In the genomic region with DNA sequence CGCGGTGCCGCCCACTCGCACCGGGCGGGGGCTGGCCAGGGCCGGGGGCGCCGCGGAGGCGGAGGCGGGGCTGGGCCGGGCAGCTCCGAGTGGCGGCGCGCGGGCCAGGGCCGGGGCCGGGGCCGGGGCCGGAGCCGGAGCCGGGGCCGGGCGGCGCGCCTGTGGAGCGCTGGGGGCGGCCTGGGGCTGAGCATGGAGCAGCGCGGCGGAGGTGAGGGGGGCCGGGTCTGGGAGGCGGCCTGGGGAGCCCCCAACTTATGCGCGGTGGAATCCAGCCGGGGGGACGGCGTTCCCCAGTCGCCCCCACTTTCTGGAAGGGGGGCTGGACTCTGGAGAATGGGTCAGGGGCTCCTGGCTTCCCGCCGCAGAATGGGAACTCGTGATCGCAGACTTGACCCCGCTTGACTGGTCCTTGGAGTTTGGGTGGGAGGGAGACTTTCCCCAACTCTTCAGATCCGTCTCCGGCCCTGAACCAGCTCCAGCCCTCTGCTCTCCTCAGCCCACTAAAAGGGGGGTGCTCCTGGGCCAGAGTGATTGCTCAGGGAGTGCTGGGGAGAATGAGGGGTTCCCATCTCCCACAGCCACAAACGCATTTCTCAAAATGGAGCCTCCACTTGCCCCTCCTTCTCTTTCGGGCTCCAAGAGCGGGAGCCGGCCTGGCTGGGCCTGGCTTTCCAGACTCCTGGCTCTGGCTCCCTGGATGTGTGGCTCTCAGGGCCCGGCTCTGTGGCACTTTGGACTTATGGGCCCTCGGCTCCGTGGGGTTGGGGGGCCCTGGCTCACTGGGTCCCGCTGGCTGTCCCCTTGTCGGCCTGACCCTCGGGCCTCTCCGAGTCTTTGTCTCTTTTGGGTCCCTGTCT, we compare ENCODE assay signal across 8 cellular contexts. TPM values are rescaled to one million over a fixed set of nuclear protein-coding genes. Genes with fewer than 3 reads are reported as not detected.
DNase-seq lines count a peak whose midpoint lies in the region; ATAC-seq and TF ChIP-seq lines count a peak whose summit lies in the region.

A gene with protein sequence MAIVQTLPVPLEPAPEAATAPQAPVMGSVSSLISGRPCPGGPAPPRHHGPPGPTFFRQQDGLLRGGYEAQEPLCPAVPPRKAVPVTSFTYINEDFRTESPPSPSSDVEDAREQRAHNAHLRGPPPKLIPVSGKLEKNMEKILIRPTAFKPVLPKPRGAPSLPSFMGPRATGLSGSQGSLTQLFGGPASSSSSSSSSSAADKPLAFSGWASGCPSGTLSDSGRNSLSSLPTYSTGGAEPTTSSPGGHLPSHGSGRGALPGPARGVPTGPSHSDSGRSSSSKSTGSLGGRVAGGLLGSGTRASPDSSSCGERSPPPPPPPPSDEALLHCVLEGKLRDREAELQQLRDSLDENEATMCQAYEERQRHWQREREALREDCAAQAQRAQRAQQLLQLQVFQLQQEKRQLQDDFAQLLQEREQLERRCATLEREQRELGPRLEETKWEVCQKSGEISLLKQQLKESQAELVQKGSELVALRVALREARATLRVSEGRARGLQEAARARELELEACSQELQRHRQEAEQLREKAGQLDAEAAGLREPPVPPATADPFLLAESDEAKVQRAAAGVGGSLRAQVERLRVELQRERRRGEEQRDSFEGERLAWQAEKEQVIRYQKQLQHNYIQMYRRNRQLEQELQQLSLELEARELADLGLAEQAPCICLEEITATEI (plus strand): TSS at position 67 of the 860 bp plus-strand sequence. CDS start 2,731 bp downstream, outside the sequence.

- in situ Hi-C loops in HAP-1 (cut with MboI; ENCODE audit: low sequenced_read_pairs): no loop called here

- H3K27me3 Mint-ChIP-seq in activated CD8-positive, alpha-beta T cell treated with anti-CD3 and anti-CD28 coated beads, Interleukin-2, amount 10 ng/mL, durations not matched to agents 7 days and 5 days (ENCODE audit: low read depth): peaks cover 3% of the 10 kb centered on the region
- peaks cover 11% of the 10 kb centered on the region for H3K27me3 Mint-ChIP-seq in glutamatergic neuron (ENCODE audit: unreplicated experiment)

- no peaks in the 10 kb centered on the region for H3K9me3 ChIP-seq in HAP-1

- DNase-seq in AG04449 (ENCODE audit: low read depth, low spot score) (no peak), HAP-1 (ENCODE audit: low spot score in 2 of 2) (peak; percentile 12 to 44), glutamatergic neuron (peak; percentile 59), omental fat pad (ENCODE audit: low spot score) (no peak), SHP77 (lab: John Stamatoyannopoulos, UW) (no peak), NCI-H2171 treated with DMSO at 0.1 percent for 48 hours (lab: John Stamatoyannopoulos, UW) (no peak)
- DNase-seq in activated CD8-positive, alpha-beta T cell treated with anti-CD3 and anti-CD28 coated beads, Interleukin-2, amount 10 ng/mL, durations not matched to agents 7 days and 5 days: no peak

- peaks cover 25% of the 10 kb centered on the region for H3K4me1 Mint-ChIP-seq in activated CD8-positive, alpha-beta T cell treated with anti-CD3 and anti-CD28 coated beads, Interleukin-2, amount 10 ng/mL, durations not matched to agents 7 days and 5 days (ENCODE audit: low read depth)
- H3K4me1 Mint-ChIP-seq in glutamatergic neuron (ENCODE audit: low read depth, unreplicated experiment): peaks cover 13% of the 10 kb centered on the region

- H3K4me3 ChIP-seq in AG04449 (ENCODE audit: low read depth, low read length) (peak within 1 kb of the TSS; percentile 85), HAP-1 (peak within 1 kb of the TSS; percentile 74)

- CTCF ChIA-PET in AG04449 (lab: Yijun Ruan, JAX): interaction anchor here (0.6 to 26.4 kb wide), 10 partner anchors 9 to 1113 kb away, joined by 3 to 803 read pairs (median 10); partner anchors contain the start of genes KAZALD1, MRPL43, PDZD7 and SFXN3
- CTCF ChIA-PET in activated CD8-positive, alpha-beta T cell treated with anti-CD3 and anti-CD28 coated beads, Interleukin-2, amount 10 ng/mL, durations not matched to agents 7 days and 5 days (lab: Charles Lee): interaction anchor here (0.6 to 10.1 kb wide), 8 partner anchors 7 to 50 kb away, joined by 3 to 154 read pairs (median 4); partner anchors contain the start of genes MRPL43 and TWNK

- H3K27ac Mint-ChIP-seq in activated CD8-positive, alpha-beta T cell treated with anti-CD3 and anti-CD28 coated beads, Interleukin-2, amount 10 ng/mL, durations not matched to agents 7 days and 5 days: peak within 1 kb of the TSS; percentile 86
- peak within 1 kb of the TSS; percentile 97 for H3K27ac Mint-ChIP-seq in glutamatergic neuron (ENCODE audit: unreplicated experiment)

- H3K27me3 ChIP-seq in HAP-1 (ENCODE audit: low read depth): no peaks in the 10 kb centered on the region

- H3K4me1 ChIP-seq in HAP-1: peaks cover 27% of the 10 kb centered on the region

- H3K4me3 Mint-ChIP-seq in activated CD8-positive, alpha-beta T cell treated with anti-CD3 and anti-CD28 coated beads, Interleukin-2, amount 10 ng/mL, durations not matched to agents 7 days and 5 days: peak within 1 kb of the TSS; percentile 75
- peak within 1 kb of the TSS; percentile 92 for H3K4me3 Mint-ChIP-seq in glutamatergic neuron (ENCODE audit: unreplicated experiment)

- POLR2A ChIA-PET in AG04449 (lab: Yijun Ruan, JAX): interaction anchor here (1.0 to 2.6 kb wide), 6 partner anchors 8 to 32 kb away, joined by 3 to 16 read pairs (median 4); partner anchors contain the start of genes MRPL43, PDZD7, SFXN3 and TWNK
- POLR2A ChIA-PET in activated CD8-positive, alpha-beta T cell treated with anti-CD3 and anti-CD28 coated beads, Interleukin-2, amount 10 ng/mL, durations not matched to agents 7 days and 5 days (lab: Charles Lee): no interaction called here

- H3K36me3 ChIP-seq in HAP-1 (replicated peaks): peaks cover 31% of the 10 kb centered on the region

- H3K36me3 Mint-ChIP-seq in activated CD8-positive, alpha-beta T cell treated with anti-CD3 and anti-CD28 coated beads, Interleukin-2, amount 10 ng/mL, durations not matched to agents 7 days and 5 days (ENCODE audit: low read depth): no peaks in the 10 kb centered on the region
- H3K36me3 Mint-ChIP-seq in glutamatergic neuron (ENCODE audit: unreplicated experiment): no peaks in the 10 kb centered on the region

- H3K9me3 Mint-ChIP-seq in activated CD8-positive, alpha-beta T cell treated with anti-CD3 and anti-CD28 coated beads, Interleukin-2, amount 10 ng/mL, durations not matched to agents 7 days and 5 days (ENCODE audit: insufficient read depth): no peaks in the 10 kb centered on the region
- peaks cover 12% of the 10 kb centered on the region for H3K9me3 Mint-ChIP-seq in glutamatergic neuron (ENCODE audit: unreplicated experiment)

- TF ChIP-seq CTCF in AG04449 (IDR thresholded peaks at IDR 0.05; ENCODE audit: insufficient read depth, low read length, missing control alignments): no peak
- no peak for TF ChIP-seq CTCF in glutamatergic neuron (IDR thresholded peaks at IDR 0.05; ENCODE audit: partially characterized antibody, unreplicated experiment)
- no peak for TF ChIP-seq CTCF in omental fat pad (IDR thresholded peaks at IDR 0.05)

- peak; percentile 15 for ATAC-seq in activated CD8-positive, alpha-beta T cell treated with anti-CD3 and anti-CD28 coated beads, Interleukin-2, amount 10 ng/mL, durations not matched to agents 7 days and 5 days
- ATAC-seq in omental fat pad (ENCODE audit: low FRiP score) (no peak), GM18868 (IDR thresholded peaks at IDR 0.05; ENCODE audit: unreplicated experiment) (no peak)

RNA-seq across cellular contexts. Expression of the gene that starts here (rescaled TPM):
- 10 to 100 TPM; 11.6 to 13.8 TPM for total RNA-seq in activated CD8-positive, alpha-beta T cell treated with anti-CD3 and anti-CD28 coated beads, Interleukin-2, amount 10 ng/mL, durations not matched to agents 7 days and 5 days
- total RNA-seq in glutamatergic neuron (ENCODE audit: unreplicated experiment) (56.7 TPM), omental fat pad (10 to 100 TPM; 59.4 to 98.0 (median 72.6) TPM)

Comparison
In these comparisons a context has a peak if more than half of its experiments do, and no peak if none do; other contexts are left out.
1. DNase-seq: peak in HAP-1 (2 of 2) and glutamatergic neuron (single experiment); none in AG04449 (single experiment), activated CD8-positive, alpha-beta T cell treated with anti-CD3 and anti-CD28 coated beads, Interleukin-2, amount 10 ng/mL, durations not matched to agents 7 days and 5 days (single experiment), omental fat pad (single experiment), SHP77 (0 of 2) and NCI-H2171 treated with DMSO at 0.1 percent for 48 hours (single experiment).